In the genomic region with DNA sequence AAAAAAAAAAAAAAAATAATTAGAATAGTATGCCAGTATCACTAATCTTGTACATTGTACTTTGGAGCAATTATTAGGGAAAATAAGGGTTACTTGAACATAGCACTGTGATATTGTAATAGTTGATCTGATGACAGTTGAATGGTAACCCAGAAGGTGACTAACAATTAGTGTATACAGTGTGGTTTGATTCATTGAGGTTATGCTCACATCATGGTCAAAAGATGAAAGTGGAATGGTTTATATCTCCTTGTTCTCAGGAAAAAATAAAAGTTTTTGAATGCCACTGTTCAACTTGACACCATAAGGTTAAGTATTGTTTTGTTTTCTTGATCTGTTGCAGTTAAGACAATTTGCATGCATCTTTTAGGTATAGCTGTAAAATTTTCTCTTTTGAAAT, we compare ENCODE assay signal across 1 cellular context.
TF ChIP-seq lines count a peak whose summit lies in the region.

No MANE protein-coding gene starts in this region.

TF ChIP-seq in IMR-90, 13 proteins besides CTCF, POLR2A, EP300 and RAD21 (continued from another document):
- TF ChIP-seq, protein P1, sequence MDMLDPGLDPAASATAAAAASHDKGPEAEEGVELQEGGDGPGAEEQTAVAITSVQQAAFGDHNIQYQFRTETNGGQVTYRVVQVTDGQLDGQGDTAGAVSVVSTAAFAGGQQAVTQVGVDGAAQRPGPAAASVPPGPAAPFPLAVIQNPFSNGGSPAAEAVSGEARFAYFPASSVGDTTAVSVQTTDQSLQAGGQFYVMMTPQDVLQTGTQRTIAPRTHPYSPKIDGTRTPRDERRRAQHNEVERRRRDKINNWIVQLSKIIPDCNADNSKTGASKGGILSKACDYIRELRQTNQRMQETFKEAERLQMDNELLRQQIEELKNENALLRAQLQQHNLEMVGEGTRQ (IDR thresholded peaks at IDR 0.05; ENCODE audit: low read depth, low read length) = no peak
- TF ChIP-seq NFE2L2 (IDR thresholded peaks at IDR 0.05; ENCODE audit: low read depth, low read length) = no peak
- no peak for TF ChIP-seq RFX5 (IDR thresholded peaks at IDR 0.05; ENCODE audit: low read depth, low read length)
- TF ChIP-seq BHLHE40 (IDR thresholded peaks at IDR 0.05; ENCODE audit: low read depth, low read length) = no peak
- no peak for TF ChIP-seq MAFK (IDR thresholded peaks at IDR 0.05; ENCODE audit: low read depth, low read length)
- no peak for TF ChIP-seq CEBPB (IDR thresholded peaks at IDR 0.05; ENCODE audit: low read depth, low read length)
- TF ChIP-seq SMC3 (IDR thresholded peaks at IDR 0.05; ENCODE audit: low read depth, low read length) = no peak
- no peak for TF ChIP-seq MXI1 (IDR thresholded peaks at IDR 0.05; ENCODE audit: borderline replicate concordance, low read depth, low read length)
- TF ChIP-seq CHD1 (IDR thresholded peaks at IDR 0.05; ENCODE audit: low read depth, low read length) = no peak
